In genomic region chr7:99141756-99142726, GRCh38 we compare ENCODE assay signal across 7 cellular contexts.
DNase-seq lines count a peak whose midpoint lies in the region; ATAC-seq, FAIRE-seq and TF ChIP-seq lines count a peak whose summit lies in the region.

No MANE protein-coding gene starts in this region.

- peak; percentile 46 for FAIRE-seq in urothelium cell line (lab: Jason Lieb, UNC)

- H3K27ac ChIP-seq in angular gyrus (ENCODE audit: low read depth, low read length): peak overlapping the region; percentile 85

- peak; percentile 65 for DNase-seq in HEK293T (ENCODE audit: extremely low spot score)
- peak; percentile 45 to 72 (median 63) for DNase-seq in T-helper 1 cell
- DNase-seq in hepatic stellate cell (ENCODE audit: low spot score): peak; percentile 47
- peak; percentile 57 for DNase-seq in putamen (ENCODE audit: low spot score)
- DNase-seq in urothelium cell line (ENCODE audit: low spot score): peak; percentile 89

- CTCF ChIA-PET in HEK293T (lab: Yijun Ruan, JAX): interaction anchor here (0.6 kb wide), 1 partner anchor 345 kb away, joined by 4 read pairs; no protein-coding TSS in a partner anchor

- no peak for ATAC-seq in GM19324 (IDR thresholded peaks at IDR 0.05; ENCODE audit: low FRiP score, unreplicated experiment)

- POLR2A ChIA-PET in HEK293T (lab: Yijun Ruan, JAX): interaction anchor here (0.6 to 0.8 kb wide), 2 partner anchors 18 to 30 kb away, joined by 3 to 4 read pairs; no protein-coding TSS in a partner anchor

TF ChIP-seq in HEK293T, 16 proteins besides CTCF, POLR2A, EP300 and RAD21:
- TF ChIP-seq ZNF384 (IDR thresholded peaks at IDR 0.05): no peak
- no peak for TF ChIP-seq BHLHE40 (IDR thresholded peaks at IDR 0.05; ENCODE audit: borderline replicate concordance)
- TF ChIP-seq FOXM1 (IDR thresholded peaks at IDR 0.05; ENCODE audit: borderline replicate concordance): no peak
- no peak for TF ChIP-seq SP1 (IDR thresholded peaks at IDR 0.05)
- TF ChIP-seq CTBP1 (IDR thresholded peaks at IDR 0.05; ENCODE audit: borderline replicate concordance): no peak
